ENCODE assay signal across 11 cellular contexts in the genomic region with DNA sequence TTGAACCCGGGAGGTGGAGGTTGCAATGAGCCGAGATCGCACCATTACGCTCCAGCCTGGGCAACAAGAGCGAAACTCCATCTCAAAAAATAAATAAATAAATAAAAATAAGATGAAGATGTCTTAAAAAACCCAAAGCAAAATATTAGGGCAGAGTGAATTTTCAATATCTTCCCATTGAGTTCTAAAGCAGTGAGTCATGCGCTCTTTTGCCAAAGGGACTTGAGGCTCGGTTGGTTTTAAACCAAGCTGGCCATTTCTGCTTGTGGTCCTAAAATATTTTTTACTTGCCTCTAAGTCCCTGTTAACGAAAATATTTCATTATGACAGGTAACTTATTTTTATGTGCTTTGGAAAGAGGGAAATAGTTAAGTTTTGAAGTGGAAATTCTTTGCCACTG. TPM values are rescaled to one million over a fixed set of nuclear protein-coding genes. Genes with fewer than 3 reads are reported as not detected.
DNase-seq lines count a peak whose midpoint lies in the region; ATAC-seq and TF ChIP-seq lines count a peak whose summit lies in the region.
"Had no signal": no experiment of that assay in that cellular context is flagged by ENCODE, and none has a peak within 500 bp of the region (broad histone marks: within the 10 kb centered on the region; RNA-seq: fewer than 3 reads in every experiment).

No MANE protein-coding gene starts in this region.

- H3K27me3 ChIP-seq in psoas muscle (ENCODE audit: insufficient read depth in 3 of 3, low read length in 2 of 3) = no peaks in the 10 kb centered on the region
- H3K27me3 ChIP-seq: ascending aorta had no signal

- ATAC-seq in psoas muscle = no peak
- ATAC-seq: right cardiac atrium had no signal

- H3K36me3 ChIP-seq in psoas muscle (ENCODE audit: insufficient read depth in 1 of 2, low read depth in 1 of 2) = no peaks in the 10 kb centered on the region
- H3K36me3 ChIP-seq: ascending aorta had no signal

- H3K4me3 ChIP-seq in epithelial cell of esophagus (ENCODE audit: low read length) (no peak overlapping the region), psoas muscle (peak overlapping the region; percentile 41)

- 77 to 85% (median 80%) methylated on average over 8 of the region's 8 CpGs for WGBS in psoas muscle, 3 donors

- intact Hi-C loops in psoas muscle (cut with DNase I) = loop anchor here (5.0 to 10.0 kb wide), 3 partner anchors 34 to 93 kb away; no protein-coding TSS in a partner anchor

- no peaks in the 10 kb centered on the region for H3K9me3 ChIP-seq in psoas muscle
- H3K9me3 ChIP-seq: ascending aorta had no signal

- peaks cover 65% of the 10 kb centered on the region for H3K4me1 ChIP-seq in psoas muscle

- DNase-seq in EH (ENCODE audit: low read depth) = peak; percentile 74
- DNase-seq in RPMI7951 (ENCODE audit: low read depth) = peak; percentile 56
- DNase-seq in epithelial cell of esophagus (ENCODE audit: low read depth) = peak; percentile 45
- DNase-seq in psoas muscle = no peak
- DNase-seq in NCI-H748 treated with DMSO at 0.1 percent for 48 hours (lab: John Stamatoyannopoulos, UW) = no peak
- DNase-seq in ureter (ENCODE audit: low spot score) = no peak
- DNase-seq in NCI-H1105 treated with DMSO at 0.1 percent for 48 hours (lab: John Stamatoyannopoulos, UW) = no peak
- DNase-seq: DMS53, NCI-H1694, right cardiac atrium had no signal

- peak overlapping the region; percentile 47 for H3K27ac ChIP-seq in psoas muscle

- TF ChIP-seq CTCF in epithelial cell of esophagus (IDR thresholded peaks at IDR 0.05; ENCODE audit: insufficient read depth, low read depth, low read length, missing control alignments) = no peak
- TF ChIP-seq CTCF in psoas muscle (IDR thresholded peaks at IDR 0.05) = no peak

RNA-seq across cellular contexts. Expression of a gene that starts 4.7 kb away (rescaled TPM):
- total RNA-seq in RPMI7951 (2014; rRNA removed; shearing (Covaris generic)) = 93.9 and 106 TPM in 2 replicates
- total RNA-seq in psoas muscle (100 to 1,000 TPM; 118 to 168 (median 147) TPM), ureter (119 TPM)
- 100 to 1,000 TPM in 1 of 3 donors, 10 to 100 TPM in 2; 43.8 to 157 (median 53.8) TPM for polyA plus RNA-seq in psoas muscle

Comparison
In these comparisons a context has a peak if more than half of its experiments do, and no peak if none do; other contexts are left out.
1. DNase-seq: peak in EH (single experiment), RPMI7951 (single experiment) and epithelial cell of esophagus (single experiment); none in psoas muscle (0 of 2), NCI-H748 treated with DMSO at 0.1 percent for 48 hours (single experiment), ureter (single experiment) and NCI-H1105 treated with DMSO at 0.1 percent for 48 hours (single experiment).